Comparison of ENCODE assay signal across 8 cellular contexts in the genomic region with DNA sequence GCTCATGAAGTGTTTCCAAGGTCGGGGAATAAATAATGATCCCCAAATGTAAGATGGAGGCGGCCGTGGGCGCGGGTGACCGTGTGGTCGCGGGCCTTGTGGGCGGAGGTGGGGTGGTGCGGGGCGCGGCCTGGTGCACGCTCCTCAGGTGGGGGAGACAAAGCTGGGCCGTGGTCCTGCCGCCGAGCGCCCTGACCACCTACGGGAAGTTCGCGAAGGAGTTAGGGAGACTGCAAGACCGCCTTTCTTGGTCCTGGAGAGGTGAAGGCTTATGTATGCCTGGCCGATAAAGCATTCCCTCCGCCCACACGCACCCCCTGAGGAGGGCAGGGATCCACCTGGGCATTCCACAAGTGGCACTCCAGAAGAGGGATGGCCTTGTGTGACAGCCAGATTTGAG. TPM values are rescaled to one million over a fixed set of nuclear protein-coding genes. Genes with fewer than 3 reads are reported as not detected.
DNase-seq lines count a peak whose midpoint lies in the region; ATAC-seq and TF ChIP-seq lines count a peak whose summit lies in the region.

No MANE protein-coding gene starts in this region.

- no peaks in the 10 kb centered on the region for H3K9me3 Mint-ChIP-seq in activated naive CD4-positive, alpha-beta T cell treated with anti-CD3 and anti-CD28 coated beads, Interleukin-2, amount 10 ng/mL, durations not matched to agents 7 days and 5 days
- no peaks in the 10 kb centered on the region for H3K9me3 Mint-ChIP-seq in activated naive CD4-positive, alpha-beta T cell treated with anti-CD3 and anti-CD28 coated beads, Interleukin-2, amount 50 U/mL, for 72 hours
- H3K9me3 Mint-ChIP-seq in brain, result no peaks in the 10 kb centered on the region

- no peaks in the 10 kb centered on the region for H3K36me3 Mint-ChIP-seq in activated naive CD4-positive, alpha-beta T cell treated with anti-CD3 and anti-CD28 coated beads, Interleukin-2, amount 10 ng/mL, durations not matched to agents 7 days and 5 days
- no peaks in the 10 kb centered on the region for H3K36me3 Mint-ChIP-seq in activated naive CD4-positive, alpha-beta T cell treated with anti-CD3 and anti-CD28 coated beads, Interleukin-2, amount 50 U/mL, for 72 hours
- peaks cover 7% of the 10 kb centered on the region for H3K36me3 Mint-ChIP-seq in brain

- no peaks in the 10 kb centered on the region for H3K36me3 ChIP-seq in upper lobe of right lung

- no peak overlapping the region for H3K27ac Mint-ChIP-seq in activated naive CD4-positive, alpha-beta T cell treated with anti-CD3 and anti-CD28 coated beads, Interleukin-2, amount 10 ng/mL, durations not matched to agents 7 days and 5 days
- peak overlapping the region in 1 of 2 donors; percentile 77 for H3K27ac Mint-ChIP-seq in activated naive CD4-positive, alpha-beta T cell treated with anti-CD3 and anti-CD28 coated beads, Interleukin-2, amount 50 U/mL, for 72 hours
- no peak overlapping the region for H3K27ac Mint-ChIP-seq in brain

- H3K27me3 ChIP-seq in upper lobe of right lung, result no peaks in the 10 kb centered on the region

- H3K4me1 Mint-ChIP-seq in activated naive CD4-positive, alpha-beta T cell treated with anti-CD3 and anti-CD28 coated beads, Interleukin-2, amount 10 ng/mL, durations not matched to agents 7 days and 5 days, result peaks cover 12% of the 10 kb centered on the region
- H3K4me1 Mint-ChIP-seq in brain, result peaks cover 52% of the 10 kb centered on the region

- H3K4me3 ChIP-seq in lower leg skin (ENCODE audit: low read depth, poor library complexity, severe bottlenecking), result peak overlapping the region; percentile 87
- peak overlapping the region; percentile 91 for H3K4me3 ChIP-seq in upper lobe of right lung

- no peak for ATAC-seq in activated naive CD4-positive, alpha-beta T cell treated with anti-CD3 and anti-CD28 coated beads, Interleukin-2, amount 50 U/mL, for 72 hours
- ATAC-seq in upper lobe of right lung, result peak; percentile 5

- no peak for DNase-seq in activated naive CD4-positive, alpha-beta T cell treated with anti-CD3 and anti-CD28 coated beads, Interleukin-2, amount 10 ng/mL, durations not matched to agents 7 days and 5 days
- DNase-seq in activated naive CD4-positive, alpha-beta T cell treated with anti-CD3 and anti-CD28 coated beads, Interleukin-2, amount 50 U/mL, for 72 hours (ENCODE audit: low spot score in 2 of 2), result no peak
- no peak for DNase-seq in lower leg skin (ENCODE audit: low spot score in 2 of 2)
- peak; percentile 68 for DNase-seq in upper lobe of right lung
- no peak for DNase-seq in Ammon's horn (ENCODE audit: low spot score)
- no peak for DNase-seq in OCI-M1 (lab: John Stamatoyannopoulos, UW)
- no peak for DNase-seq in T-helper 9 cell

- H3K27ac ChIP-seq in upper lobe of right lung, result peak overlapping the region; percentile 91

- H3K4me3 Mint-ChIP-seq in activated naive CD4-positive, alpha-beta T cell treated with anti-CD3 and anti-CD28 coated beads, Interleukin-2, amount 10 ng/mL, durations not matched to agents 7 days and 5 days, result peak overlapping the region; percentile 84
- H3K4me3 Mint-ChIP-seq in brain, result peak overlapping the region; percentile 92 to 98 (median 97)

- no peaks in the 10 kb centered on the region for H3K9me3 ChIP-seq in upper lobe of right lung

- WGBS in lower leg skin, 2 donors, result 15 to 30% methylated on average over 22 of the region's 24 CpGs

- no peak for TF ChIP-seq POLR2A in lower leg skin (IDR thresholded peaks at IDR 0.05)

- H3K27me3 Mint-ChIP-seq in activated naive CD4-positive, alpha-beta T cell treated with anti-CD3 and anti-CD28 coated beads, Interleukin-2, amount 10 ng/mL, durations not matched to agents 7 days and 5 days, result peaks cover 42% of the 10 kb centered on the region
- H3K27me3 Mint-ChIP-seq in brain, result peaks cover 9% of the 10 kb centered on the region

- H3K4me1 ChIP-seq in upper lobe of right lung, result peaks cover 27% of the 10 kb centered on the region

- CTCF ChIA-PET in activated naive CD4-positive, alpha-beta T cell treated with anti-CD3 and anti-CD28 coated beads, Interleukin-2, amount 10 ng/mL, durations not matched to agents 7 days and 5 days (lab: Charles Lee), result interaction anchor here (0.9 kb wide), 1 partner anchor 16 kb away, joined by 3 read pairs; no protein-coding TSS in a partner anchor

- TF ChIP-seq CTCF in brain (conservative IDR thresholded peaks at IDR 0.05), result no peak
- no peak for TF ChIP-seq CTCF in lower leg skin (IDR thresholded peaks at IDR 0.05)
- no peak for TF ChIP-seq CTCF in upper lobe of right lung (IDR thresholded peaks at IDR 0.05)

- intact Hi-C loops in lower leg skin (cut with DNase I; ENCODE audit: low total_unique reads), result no loop called here
- intact Hi-C loops in upper lobe of right lung (cut with DNase I), result no loop called here

RNA-seq across cellular contexts. Expression of gene MTURN, which starts 1.6 kb away (rescaled TPM):
- 1 to 10 TPM; 4.7 to 8.1 TPM for total RNA-seq in activated naive CD4-positive, alpha-beta T cell treated with anti-CD3 and anti-CD28 coated beads, Interleukin-2, amount 50 U/mL, for 72 hours
- polyA plus RNA-seq in brain (ENCODE audit: insufficient read depth, low read depth, low replicate concordance), result 450 TPM
- total RNA-seq in lower leg skin (10 to 100 TPM; 36.9 to 59.7 (median 45.6) TPM), upper lobe of right lung (31.3 TPM)
